In the genomic region with DNA sequence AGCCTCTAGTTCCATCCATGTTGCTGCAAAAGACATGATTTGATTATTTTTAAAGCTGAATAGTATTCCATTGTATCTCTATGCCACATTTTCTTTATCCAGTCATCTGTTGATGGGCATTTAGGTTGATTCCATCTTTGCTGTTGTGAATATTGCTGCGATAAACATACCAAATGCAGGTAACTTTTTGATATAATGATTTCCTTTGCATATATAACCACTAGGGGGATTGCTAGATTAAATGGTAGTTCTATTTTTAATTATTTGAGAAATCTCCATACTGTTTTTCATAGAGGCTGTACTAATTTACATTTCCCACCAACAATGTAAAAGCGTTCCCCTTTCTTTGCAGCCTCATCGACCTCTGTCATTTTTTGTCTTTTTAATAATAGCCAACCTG, we compare ENCODE assay signal across 27 cellular contexts.
A peak's percentile ranks its signal among the peaks of the same experiment; 100 is the strongest.
DNase-seq lines count a peak whose midpoint lies in the region; ATAC-seq and TF ChIP-seq lines count a peak whose summit lies in the region.
"Had no signal": no experiment of that assay in that cellular context is flagged by ENCODE, and none has a peak within 500 bp of the region (broad histone marks: within the 10 kb centered on the region; RNA-seq: fewer than 3 reads in every experiment).

No MANE protein-coding gene starts in this region.

- H3K27ac Mint-ChIP-seq in chondrocyte (ENCODE audit: unreplicated experiment) = no peak overlapping the region
- no peak overlapping the region for H3K27ac Mint-ChIP-seq in neural crest cell (ENCODE audit: unreplicated experiment)
- no peak overlapping the region for H3K27ac Mint-ChIP-seq in Caco-2 (ENCODE audit: unreplicated experiment)
- H3K27ac Mint-ChIP-seq: activated naive CD8-positive, alpha-beta T cell treated with anti-CD3 and anti-CD28 coated beads, Interleukin-2, amount 50 U/mL, for 24 hours; B cell; effector memory CD8-positive, alpha-beta T cell; memory B cell; T-helper 17 cell had no signal

- H3K36me3 ChIP-seq in BE2C = no peaks in the 10 kb centered on the region
- no peaks in the 10 kb centered on the region for H3K36me3 ChIP-seq in Caco-2 (ENCODE audit: control insufficient read depth, insufficient read depth, low read length)
- H3K36me3 ChIP-seq: left lung, prostate gland, thyroid gland had no signal

- POLR2A ChIA-PET in Caco-2 (lab: Charles Lee) = no interaction called here

- DNase-seq in BE2C (no peak), NCI-H526 treated with DMSO at 0.1 percent for 48 hours (lab: John Stamatoyannopoulos, UW) (peak; percentile 29), chondrocyte (ENCODE audit: low spot score) (no peak), neural crest cell (ENCODE audit: low read depth, low spot score) (no peak), occipital lobe (lab: John Stamatoyannopoulos, UW) (no peak), GM03348 (ENCODE audit: low spot score) (no peak), Caco-2 (no peak)
- DNase-seq: ACHN; activated CD4-positive, alpha-beta T cell treated with anti-CD3 and anti-CD28 coated beads, Interleukin-2, amount 50 U/mL, for 48 hours; activated CD4-positive, CD25-positive, alpha-beta regulatory T cell treated with anti-CD3 and anti-CD28 coated beads, Interleukin-2, amount 50 U/mL, for 72 hours; activated naive CD4-positive, alpha-beta T cell; activated naive CD8-positive, alpha-beta T cell treated with anti-CD3 and anti-CD28 coated beads, Interleukin-2, amount 50 U/mL, for 24 hours; effector memory CD8-positive, alpha-beta T cell; islet precursor cell; left lung; NCI-H1092; NCI-H1694 treated with DMSO at 0.1 percent for 48 hours; NCI-H524 treated with DMSO at 0.1 percent for 48 hours; stimulated activated CD4-positive, alpha-beta T cell treated with anti-CD3 and anti-CD28 coated beads, Interleukin-4, amount 100 ng/mL, for 24 hours; T-helper 17 cell; thyroid gland had no signal

- H3K4me1 Mint-ChIP-seq in chondrocyte (ENCODE audit: low read depth) (peaks cover 17% of the 10 kb centered on the region), neural crest cell (no peaks in the 10 kb centered on the region), Caco-2 (ENCODE audit: low read depth, unreplicated experiment) (no peaks in the 10 kb centered on the region)
- H3K4me1 Mint-ChIP-seq: activated naive CD8-positive, alpha-beta T cell treated with anti-CD3 and anti-CD28 coated beads, Interleukin-2, amount 50 U/mL, for 24 hours; B cell; memory B cell; T-helper 17 cell had no signal

- intact Hi-C loops in Caco-2 (cut with micrococcal nuclease; ENCODE audit: unreplicated experiment) = no loop called here

- CTCF ChIA-PET in Caco-2 (lab: Charles Lee) = no interaction called here

- H3K9me3 ChIP-seq in BE2C (no peaks in the 10 kb centered on the region), Caco-2 (no peaks in the 10 kb centered on the region)
- H3K9me3 ChIP-seq: left lung, prostate gland, thyroid gland had no signal

- no peaks in the 10 kb centered on the region for H3K36me3 Mint-ChIP-seq in chondrocyte (ENCODE audit: low read depth)
- no peaks in the 10 kb centered on the region for H3K36me3 Mint-ChIP-seq in neural crest cell (ENCODE audit: low read depth)
- H3K36me3 Mint-ChIP-seq in Caco-2 (ENCODE audit: insufficient read depth, unreplicated experiment) = no peaks in the 10 kb centered on the region
- H3K36me3 Mint-ChIP-seq: memory B cell had no signal

- H3K4me3 ChIP-seq in BE2C (ENCODE audit: low read depth, low read length) (no peak overlapping the region), Caco-2 (ENCODE audit: low read depth, low read length) (no peak overlapping the region)
- H3K4me3 ChIP-seq: left lung, prostate gland, SK-N-MC, thyroid gland had no signal

- peaks cover 3% of the 10 kb centered on the region; the same call in 1 of the 2 replicates for H3K27me3 ChIP-seq in BE2C
- H3K27me3 ChIP-seq in Caco-2 (replicated peaks; ENCODE audit: control insufficient read depth, insufficient read depth, low read length) = no peaks in the 10 kb centered on the region
- H3K27me3 ChIP-seq: left lung, thyroid gland had no signal

- H3K4me1 ChIP-seq in BE2C (no peaks in the 10 kb centered on the region), Caco-2 (no peaks in the 10 kb centered on the region)
- H3K4me1 ChIP-seq: left lung, prostate gland, thyroid gland had no signal

- no peak overlapping the region for H3K4me3 Mint-ChIP-seq in chondrocyte (ENCODE audit: unreplicated experiment)
- H3K4me3 Mint-ChIP-seq in neural crest cell = no peak overlapping the region
- H3K4me3 Mint-ChIP-seq in Caco-2 (ENCODE audit: unreplicated experiment) = no peak overlapping the region
- H3K4me3 Mint-ChIP-seq: activated naive CD8-positive, alpha-beta T cell treated with anti-CD3 and anti-CD28 coated beads, Interleukin-2, amount 50 U/mL, for 24 hours; B cell; effector memory CD8-positive, alpha-beta T cell; memory B cell; T-helper 17 cell had no signal

- no peak for ATAC-seq in GM19328 (IDR thresholded peaks at IDR 0.05; ENCODE audit: unreplicated experiment)
- ATAC-seq: activated naive CD8-positive, alpha-beta T cell treated with anti-CD3 and anti-CD28 coated beads, Interleukin-2, amount 50 U/mL, for 24 hours; effector memory CD8-positive, alpha-beta T cell; esophagus mucosa; left lung; T-helper 17 cell had no signal

- H3K27me3 Mint-ChIP-seq in chondrocyte (ENCODE audit: low read depth) (peaks cover 2% of the 10 kb centered on the region), neural crest cell (ENCODE audit: low read depth) (no peaks in the 10 kb centered on the region), Caco-2 (ENCODE audit: insufficient read depth, unreplicated experiment) (peaks cover under 1% of the 10 kb centered on the region)
- H3K27me3 Mint-ChIP-seq: activated naive CD8-positive, alpha-beta T cell treated with anti-CD3 and anti-CD28 coated beads, Interleukin-2, amount 50 U/mL, for 24 hours; B cell; effector memory CD8-positive, alpha-beta T cell; memory B cell; T-helper 17 cell had no signal

- no TSS peak for BruUV-seq in Caco-2 (replicated peaks; lab: Mats Ljungman, UMichigan)

- peak; percentile 22; the same call in 1 of the 2 replicates for TF ChIP-seq CTCF in BE2C (IDR thresholded peaks at IDR 0.05; ENCODE audit: low read depth, low read length)
- TF ChIP-seq CTCF in chondrocyte (IDR thresholded peaks at IDR 0.05) = peak; percentile 68
- peak; percentile 56 for TF ChIP-seq CTCF in neural crest cell (conservative IDR thresholded peaks at IDR 0.05)
- TF ChIP-seq CTCF in Caco-2 (IDR thresholded peaks at IDR 0.05; ENCODE audit: insufficient read depth in 1 of 2, low read depth in 1 of 2, low read length in 1 of 2, severe bottlenecking in 1 of 2, unreplicated experiment in 1 of 2) = peak in 1 of 2 experiments; percentile 32

- no peaks in the 10 kb centered on the region for H3K9me3 Mint-ChIP-seq in chondrocyte (ENCODE audit: low read depth)
- H3K9me3 Mint-ChIP-seq in neural crest cell = no peaks in the 10 kb centered on the region
- H3K9me3 Mint-ChIP-seq in Caco-2 (ENCODE audit: unreplicated experiment) = no peaks in the 10 kb centered on the region
- H3K9me3 Mint-ChIP-seq: memory B cell had no signal
